In genomic region chr13:23825179-23825578, GRCh38 we compare ENCODE assay signal across 18 cellular contexts.
DNase-seq lines count a peak whose midpoint lies in the region; FAIRE-seq and TF ChIP-seq lines count a peak whose summit lies in the region.
"Had no signal": no experiment of that assay in that cellular context is flagged by ENCODE, and none has a peak within 500 bp of the region (broad histone marks: within the 10 kb centered on the region; RNA-seq: fewer than 3 reads in every experiment).

No MANE protein-coding gene starts in this region.

- H3K4me1 ChIP-seq in suprapubic skin, result peaks cover 30% of the 10 kb centered on the region
- H3K4me1 ChIP-seq: BE2C had no signal

- 55% methylated on average over 2 of the region's 2 CpGs for WGBS in suprapubic skin

- no peaks in the 10 kb centered on the region for H3K27me3 ChIP-seq in suprapubic skin
- H3K27me3 ChIP-seq: BE2C had no signal

- no peaks in the 10 kb centered on the region for H3K36me3 ChIP-seq in suprapubic skin
- H3K36me3 ChIP-seq: BE2C had no signal

- no peak overlapping the region for H3K4me3 ChIP-seq in suprapubic skin
- H3K4me3 ChIP-seq: GM12878, GM23248 had no signal

- peak; percentile 30 for FAIRE-seq in islet of Langerhans (lab: Jason Lieb, UNC)
- FAIRE-seq in frontal cortex (lab: Jason Lieb, UNC), result no peak
- FAIRE-seq: A204.1, GM12878, H54 had no signal

- H3K27ac ChIP-seq in suprapubic skin, result peak overlapping the region; percentile 71
- H3K27ac ChIP-seq: GM23248, HL-60 had no signal

- no peaks in the 10 kb centered on the region for H3K9me3 ChIP-seq in suprapubic skin

- TF ChIP-seq EP300 in suprapubic skin (IDR thresholded peaks at IDR 0.05), result no peak

- DNase-seq in amniotic epithelial cell (ENCODE audit: low read depth), result peak; percentile 69
- DNase-seq in suprapubic skin (ENCODE audit: low spot score in 2 of 2), result no peak
- DNase-seq in dermis blood vessel endothelial cell, result no peak
- no peak for DNase-seq in activated CD4-positive, CD25-positive, alpha-beta regulatory T cell (lab: John Stamatoyannopoulos, UW)
- no peak for DNase-seq in frontal cortex (ENCODE audit: low spot score in 2 of 2)
- DNase-seq: ACHN; BE2C; C1 segment of cervical spinal cord; CD4-positive, CD25-positive, alpha-beta regulatory T cell; DMS79 treated with DMSO at 0.1 percent for 48 hours; EL; GM23248; HFFc6 had no signal

- TF ChIP-seq POLR2A in suprapubic skin (IDR thresholded peaks at IDR 0.05), result no peak

- no peak for TF ChIP-seq CTCF in suprapubic skin (IDR thresholded peaks at IDR 0.05)
